15 cellular contexts compared by ENCODE assay signal in genomic region chr10:123478112-123478511, GRCh38.
DNase-seq lines count a peak whose midpoint lies in the region; ATAC-seq, FAIRE-seq and TF ChIP-seq lines count a peak whose summit lies in the region.
"Had no signal": no experiment of that assay in that cellular context is flagged by ENCODE, and none has a peak within 500 bp of the region (broad histone marks: within the 10 kb centered on the region; RNA-seq: fewer than 3 reads in every experiment).

No MANE protein-coding gene starts in this region.

- H3K27me3 ChIP-seq in pancreas (no peaks in the 10 kb centered on the region), stomach (no peaks in the 10 kb centered on the region), mesendoderm (ENCODE audit: insufficient read depth, low read length, poor library complexity) (no peaks in the 10 kb centered on the region)
- H3K27me3 ChIP-seq: BLaER1 treated with 17β-estradiol and CSF1 and Interleukin-3, amounts not matched to agents 10 nM and 100 nM had no signal

- ATAC-seq in pancreas (peak; percentile 30 to 88 (median 64)), GM21367 (IDR thresholded peaks at IDR 0.05; ENCODE audit: unreplicated experiment) (no peak)
- ATAC-seq: CD8-positive, alpha-beta T cell; GM23338 had no signal

- H3K4me2 ChIP-seq in mesendoderm (ENCODE audit: low read length): no peak overlapping the region
- H3K4me2 ChIP-seq: BLaER1 treated with 17β-estradiol and CSF1 and Interleukin-3, amounts not matched to agents 10 nM and 100 nM; GM23338 had no signal

- no peak overlapping the region for H2BK5ac ChIP-seq in mesendoderm (ENCODE audit: low read length)

- no peak overlapping the region for H3K4ac ChIP-seq in mesendoderm (ENCODE audit: low read depth, low read length)

- H3K4me3 ChIP-seq in pancreas (no peak overlapping the region), stomach (no peak overlapping the region), mesendoderm (ENCODE audit: low read length) (no peak overlapping the region)
- H3K4me3 ChIP-seq: BLaER1 treated with 17β-estradiol and CSF1 and Interleukin-3, amounts not matched to agents 10 nM and 100 nM; GM23338 had no signal

- no peaks in the 10 kb centered on the region for H3K36me3 ChIP-seq in pancreas
- H3K36me3 ChIP-seq in stomach: no peaks in the 10 kb centered on the region
- no peaks in the 10 kb centered on the region for H3K36me3 ChIP-seq in mesendoderm (ENCODE audit: control insufficient read depth, insufficient read depth, low read length)
- H3K36me3 ChIP-seq: BLaER1 treated with 17β-estradiol and CSF1 and Interleukin-3, amounts not matched to agents 10 nM and 100 nM had no signal

- no peak overlapping the region for H4K5ac ChIP-seq in mesendoderm (ENCODE audit: low read length)

- H3K23ac ChIP-seq in mesendoderm (ENCODE audit: low read length): no peak overlapping the region

- TF ChIP-seq EP300 in stomach (IDR thresholded peaks at IDR 0.05): no peak

- TF ChIP-seq CTCF in pancreas (IDR thresholded peaks at IDR 0.05) (no peak), stomach (IDR thresholded peaks at IDR 0.05) (no peak)

- TF ChIP-seq POLR2A in stomach (IDR thresholded peaks at IDR 0.05): no peak

- H3K9ac ChIP-seq in mesendoderm (ENCODE audit: low read length): no peak overlapping the region
- H3K9ac ChIP-seq: BLaER1 treated with 17β-estradiol and CSF1 and Interleukin-3, amounts not matched to agents 10 nM and 100 nM had no signal

- DNase-seq in NCI-H1048 (lab: John Stamatoyannopoulos, UW): peak; percentile 77
- peak; percentile 97 for DNase-seq in NCI-H526 treated with DMSO at 0.1 percent for 48 hours (lab: John Stamatoyannopoulos, UW)
- peak in 1 of 6 donors; percentile 4 for DNase-seq in pancreas
- peak; percentile 42 for DNase-seq in stomach
- no peak for DNase-seq in mesendoderm
- DNase-seq: Calu3; CD8-positive, alpha-beta T cell; HCEC 1CT; IMR-90 had no signal

- FAIRE-seq in pancreas (lab: Jason Lieb, UNC): no peak
- FAIRE-seq: G401.6, GM12891, H54 had no signal

- no peak overlapping the region for H3K27ac ChIP-seq in pancreas
- no peak overlapping the region for H3K27ac ChIP-seq in stomach
- H3K27ac ChIP-seq in mesendoderm (ENCODE audit: low read depth, low read length): no peak overlapping the region
- H3K27ac ChIP-seq: BLaER1 treated with 17β-estradiol and CSF1 and Interleukin-3, amounts not matched to agents 10 nM and 100 nM had no signal

- WGBS in pancreas, 2 donors: 46 to 50% methylated on average over 2 of the region's 2 CpGs
- 20 to 45% (median 36%) methylated on average over 2 of the region's 2 CpGs for WGBS in stomach, 5 donors
- WGBS in mesendoderm (ENCODE audit: extremely low coverage, insufficient coverage, low lambda C conversion rate): no CpG with 5 or more reads among the region's 2 CpGs

- H3K9me3 ChIP-seq in pancreas (no peaks in the 10 kb centered on the region), stomach (no peaks in the 10 kb centered on the region)
- H3K9me3 ChIP-seq: BLaER1 treated with 17β-estradiol and CSF1 and Interleukin-3, amounts not matched to agents 10 nM and 100 nM had no signal

- H3K79me1 ChIP-seq in mesendoderm (ENCODE audit: low read length): no peaks in the 10 kb centered on the region

- no peaks in the 10 kb centered on the region for H3K79me2 ChIP-seq in mesendoderm (ENCODE audit: control insufficient read depth, insufficient read depth, low read length)

- H3K4me1 ChIP-seq in pancreas: no peaks in the 10 kb centered on the region
- peaks cover 0 to 12% (median 7%) of the 10 kb centered on the region in 4 donors for H3K4me1 ChIP-seq in stomach
- H3K4me1 ChIP-seq in mesendoderm (ENCODE audit: control insufficient read depth, low read depth, low read length): no peaks in the 10 kb centered on the region

- H2AK5ac ChIP-seq in mesendoderm (ENCODE audit: low read length): no peak overlapping the region

- H2BK15ac ChIP-seq in mesendoderm (replicated peaks; ENCODE audit: low read depth): no peak overlapping the region

- H2BK120ac ChIP-seq in mesendoderm (ENCODE audit: low read depth, low read length): no peak overlapping the region

- H3K18ac ChIP-seq in mesendoderm (ENCODE audit: low read length): no peak overlapping the region

- intact Hi-C loops in pancreas (cut with DNase I) (no loop called here), stomach (cut with DNase I; ENCODE audit: low total_unique reads) (no loop called here)

- H3K56ac ChIP-seq in mesendoderm (ENCODE audit: low read length): no peak overlapping the region

- no peak overlapping the region for H4K8ac ChIP-seq in mesendoderm (ENCODE audit: low read depth, low read length)
